37 cellular contexts compared by ENCODE assay signal in genomic region chr11:22390283-22390655, GRCh38. TPM values are rescaled to one million over a fixed set of nuclear protein-coding genes. Genes with fewer than 3 reads are reported as not detected.
"Had no signal": no experiment of that assay in that cellular context is flagged by ENCODE, and none has a peak within 500 bp of the region (broad histone marks: within the 10 kb centered on the region; RNA-seq: fewer than 3 reads in every experiment).

No MANE protein-coding gene starts in this region.

- H3K4me3 ChIP-seq: MG63 had no signal

- DNase-seq: Karpas-422, Kasumi-1, MG63, MM.1S, MV-4-11, NCI-H1048, NCI-H1092, NCI-H1092 treated with DMSO at 0.1 percent for 48 hours, NCI-H1105, NCI-H1105 treated with DMSO at 0.1 percent for 48 hours, NCI-H1417 treated with DMSO at 0.1 percent for 48 hours, NCI-H1436, NCI-H1436 treated with DMSO at 0.1 percent for 48 hours, NCI-H146, NCI-H1694, NCI-H1694 treated with DMSO at 0.1 percent for 48 hours, NCI-H187, NCI-H187 treated with DMSO at 0.1 percent for 48 hours, NCI-H1930, NCI-H2029, NCI-H2029 treated with DMSO at 0.1 percent for 48 hours, NCI-H2081, NCI-H2081 treated with DMSO at 0.1 percent for 48 hours, NCI-H2107, NCI-H2171, NCI-H2171 treated with DMSO at 0.1 percent for 48 hours, NCI-H2227 treated with DMSO at 0.1 percent for 48 hours, NCI-H226, NCI-H345, NCI-H446, NCI-H446 treated with DMSO at 0.1 percent for 48 hours, NCI-H510A had no signal

- H3K27me3 ChIP-seq: MG63 had no signal

- H3K27ac ChIP-seq: KMS-11 had no signal

- H3K36me3 ChIP-seq: MG63 had no signal

- H3K9me3 ChIP-seq: MG63 had no signal

- H3K9ac ChIP-seq: KMS-11 had no signal

- H3K4me2 ChIP-seq: KMS-11 had no signal

RNA-seq across cellular contexts. Expression of gene SLC17A6, which starts 52.1 kb away (rescaled TPM):
- total RNA-seq: LHCN-M2, M059J, MCF 10A, NCI-H460 had no signal
